ENCODE assay signal across 2 cellular contexts in the genomic region with DNA sequence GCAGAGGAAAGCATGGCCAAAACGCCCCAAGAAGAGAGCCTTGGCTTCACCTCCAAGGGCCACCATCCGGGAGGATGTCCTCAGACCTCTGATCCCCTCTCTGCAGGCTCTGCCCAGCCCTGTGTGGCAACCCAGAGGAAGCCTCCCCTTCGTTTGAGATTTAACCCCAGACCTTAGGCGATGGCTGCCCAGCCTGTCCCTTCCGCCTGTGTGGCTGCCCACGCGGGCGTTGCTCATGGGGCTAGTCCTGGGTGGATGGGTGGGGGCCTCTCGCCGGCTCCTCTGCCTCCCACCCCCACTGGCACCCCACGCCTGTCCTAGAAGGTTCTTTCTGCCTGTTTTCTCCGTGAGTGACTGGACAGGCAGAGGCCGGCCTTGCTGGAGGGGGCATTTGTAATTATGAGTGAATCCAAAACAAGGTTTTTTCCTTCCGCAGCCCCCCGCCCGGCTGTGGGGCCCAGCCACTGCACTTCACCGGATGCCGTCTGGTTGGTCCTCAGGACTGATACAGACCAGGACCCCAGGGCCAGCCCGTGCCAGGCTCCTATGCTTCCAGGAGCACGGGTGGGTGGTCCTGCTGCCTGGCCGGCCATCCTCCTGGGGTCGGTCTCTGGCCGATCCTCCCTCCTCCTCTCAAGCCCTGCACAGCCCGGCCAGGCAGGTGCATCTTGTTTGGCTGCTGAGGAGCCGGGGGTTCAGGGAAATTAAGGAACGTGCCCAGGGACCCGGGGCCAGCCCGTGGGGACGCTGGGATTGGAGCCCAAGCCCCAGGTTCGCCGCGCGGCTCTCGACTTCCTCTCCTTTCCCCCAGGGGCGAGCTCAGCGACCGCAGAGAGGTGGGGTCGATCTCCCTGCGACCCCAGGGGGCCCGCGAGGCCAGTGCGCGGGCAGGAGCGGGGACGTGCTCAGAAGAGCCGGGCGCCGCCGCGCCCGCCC.
TF ChIP-seq lines count a peak whose summit lies in the region.

Gene TMEM235 (plus strand): TSS at position 636 of the 936 bp plus-strand sequence. CDS start 393 bp downstream, outside the sequence.

TF ChIP-seq in IMR-90, 13 proteins besides CTCF, POLR2A, EP300 and RAD21:
- no peak for TF ChIP-seq MAZ (IDR thresholded peaks at IDR 0.05; ENCODE audit: borderline replicate concordance, low read depth, low read length)
- no peak for TF ChIP-seq CHD1 (IDR thresholded peaks at IDR 0.05; ENCODE audit: low read depth, low read length)
- no peak for TF ChIP-seq CEBPB (IDR thresholded peaks at IDR 0.05; ENCODE audit: low read depth, low read length)
- TF ChIP-seq RCOR1 (IDR thresholded peaks at IDR 0.05; ENCODE audit: insufficient replicate concordance, low read length): no peak
- no peak for TF ChIP-seq SMC3 (IDR thresholded peaks at IDR 0.05; ENCODE audit: low read depth, low read length)
- no peak for TF ChIP-seq BHLHE40 (IDR thresholded peaks at IDR 0.05; ENCODE audit: low read depth, low read length)
- TF ChIP-seq ELK1 (IDR thresholded peaks at IDR 0.05; ENCODE audit: borderline replicate concordance, low read depth, low read length): no peak
- TF ChIP-seq USF2 (IDR thresholded peaks at IDR 0.05; ENCODE audit: low read depth, low read length): no peak
- no peak for TF ChIP-seq MAFK (IDR thresholded peaks at IDR 0.05; ENCODE audit: low read depth, low read length)
- no peak for TF ChIP-seq NFE2L2 (IDR thresholded peaks at IDR 0.05; ENCODE audit: low read depth, low read length)
- TF ChIP-seq RFX5 (IDR thresholded peaks at IDR 0.05; ENCODE audit: low read depth, low read length): no peak
- TF ChIP-seq FOS (IDR thresholded peaks at IDR 0.05; ENCODE audit: low read depth, low read length): no peak
- no peak for TF ChIP-seq MXI1 (IDR thresholded peaks at IDR 0.05; ENCODE audit: borderline replicate concordance, low read depth, low read length)

TF ChIP-seq in H1, 55 proteins besides CTCF, POLR2A, EP300 and RAD21:
- TF ChIP-seq CHD2 (IDR thresholded peaks at IDR 0.05; ENCODE audit: low read length) (no peak), SUZ12 (IDR thresholded peaks at IDR 0.05; ENCODE audit: low read length) (no peak; the same call in 1 of the 2 replicates), EZH2 (IDR thresholded peaks at IDR 0.05; ENCODE audit: low read depth, low read length, severe bottlenecking) (no peak), KDM4A (IDR thresholded peaks at IDR 0.05; ENCODE audit: low read depth, low read length, severe bottlenecking) (peak; percentile 51), TEAD4 (IDR thresholded peaks at IDR 0.05; ENCODE audit: low read depth, low read length) (no peak)
